13 cellular contexts compared by ENCODE assay signal in the genomic region with DNA sequence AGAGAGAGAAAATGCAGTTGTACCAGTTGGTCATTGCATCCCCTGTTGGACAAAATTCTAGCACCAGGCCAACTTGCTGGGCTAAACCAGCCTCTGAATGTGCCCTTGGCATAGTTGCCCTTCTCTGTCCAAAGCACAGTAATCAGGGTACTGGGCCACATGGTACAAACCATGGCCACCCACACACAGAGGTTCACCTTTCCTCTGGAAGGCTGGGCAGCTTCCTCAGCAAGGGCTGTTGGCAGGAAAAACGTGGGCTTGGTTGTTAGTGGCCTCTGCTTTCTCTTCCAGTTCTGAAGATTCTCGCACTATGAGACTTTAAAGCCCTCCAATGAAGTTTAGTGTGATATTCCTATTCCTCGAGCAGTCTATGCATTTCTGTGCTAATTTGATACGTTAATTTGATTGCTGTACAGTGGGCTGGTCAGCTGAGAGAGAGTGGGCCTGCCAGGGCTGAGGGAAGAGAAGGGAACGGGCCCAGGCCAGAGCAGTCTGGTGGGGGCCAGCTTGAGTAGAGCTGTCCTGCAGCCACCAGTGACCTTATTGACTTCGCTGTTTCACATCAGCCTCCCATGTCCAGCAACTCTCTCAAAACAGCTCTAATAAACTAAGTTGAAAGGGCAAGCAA. TPM values are rescaled to one million over a fixed set of nuclear protein-coding genes. Genes with fewer than 3 reads are reported as not detected.
DNase-seq lines count a peak whose midpoint lies in the region; ATAC-seq and TF ChIP-seq lines count a peak whose summit lies in the region.
"Had no signal": no experiment of that assay in that cellular context is flagged by ENCODE, and none has a peak within 500 bp of the region (broad histone marks: within the 10 kb centered on the region; RNA-seq: fewer than 3 reads in every experiment).

No MANE protein-coding gene starts in this region.

- POLR2A ChIA-PET in OCI-LY7 (lab: Charles Lee): no interaction called here

- peak overlapping the region; percentile 33 to 55 (median 48) for H3K27ac Mint-ChIP-seq in nephron
- no peak overlapping the region for H3K27ac Mint-ChIP-seq in activated CD8-positive, alpha-beta memory T cell treated with anti-CD3 and anti-CD28 coated beads, Interleukin-2, amount 10 ng/mL, durations not matched to agents 7 days and 5 days
- H3K27ac Mint-ChIP-seq: activated naive CD8-positive, alpha-beta T cell; memory B cell had no signal

- intact Hi-C loops in tibial artery (cut with DNase I; ENCODE audit: low total_unique reads): no loop called here
- intact Hi-C loops in OCI-LY7 (cut with micrococcal nuclease; ENCODE audit: unreplicated experiment): no loop called here

- H2AFZ ChIP-seq in OCI-LY7 (ENCODE audit: low read length): no peak overlapping the region

- H3K9me3 Mint-ChIP-seq in nephron: no peaks in the 10 kb centered on the region
- no peaks in the 10 kb centered on the region for H3K9me3 Mint-ChIP-seq in activated CD8-positive, alpha-beta memory T cell treated with anti-CD3 and anti-CD28 coated beads, Interleukin-2, amount 10 ng/mL, durations not matched to agents 7 days and 5 days (ENCODE audit: low read depth)
- H3K9me3 Mint-ChIP-seq: memory B cell had no signal

- H3K4me1 ChIP-seq in tibial artery: peaks cover 0 to 21% (median 17%) of the 10 kb centered on the region in 4 donors
- H3K4me1 ChIP-seq in OCI-LY7 (ENCODE audit: insufficient read depth, low read length, poor library complexity, severe bottlenecking): no peaks in the 10 kb centered on the region

- H3K4me1 Mint-ChIP-seq in nephron: peaks cover 17% of the 10 kb centered on the region
- no peaks in the 10 kb centered on the region for H3K4me1 Mint-ChIP-seq in activated CD8-positive, alpha-beta memory T cell treated with anti-CD3 and anti-CD28 coated beads, Interleukin-2, amount 10 ng/mL, durations not matched to agents 7 days and 5 days

- H3K9me3 ChIP-seq in tibial artery (no peaks in the 10 kb centered on the region), OCI-LY7 (ENCODE audit: low read length) (no peaks in the 10 kb centered on the region)

- CTCF ChIA-PET in OCI-LY7 (lab: Charles Lee; ENCODE audit: unreplicated experiment): no interaction called here
- CTCF ChIA-PET in activated CD8-positive, alpha-beta memory T cell treated with anti-CD3 and anti-CD28 coated beads, Interleukin-2, amount 10 ng/mL, durations not matched to agents 7 days and 5 days (lab: Charles Lee): no interaction called here

- H3K36me3 ChIP-seq in tibial artery: no peaks in the 10 kb centered on the region
- no peaks in the 10 kb centered on the region for H3K36me3 ChIP-seq in OCI-LY7 (ENCODE audit: insufficient read depth, low read length)

- BruUV-seq in OCI-LY7 (replicated peaks; lab: Mats Ljungman, UMichigan): no TSS peak

- H3K4me3 Mint-ChIP-seq in nephron: no peak overlapping the region
- H3K4me3 Mint-ChIP-seq in activated CD8-positive, alpha-beta memory T cell treated with anti-CD3 and anti-CD28 coated beads, Interleukin-2, amount 10 ng/mL, durations not matched to agents 7 days and 5 days: no peak overlapping the region
- H3K4me3 Mint-ChIP-seq: activated naive CD8-positive, alpha-beta T cell had no signal

- no peak for DNase-seq in fibroblast of the aortic adventitia (ENCODE audit: low read depth)
- DNase-seq in tibial artery: no peak
- DNase-seq in HK-2 (ENCODE audit: unreplicated experiment): no peak
- no peak for DNase-seq in OCI-LY7 (ENCODE audit: low spot score)
- no peak for DNase-seq in activated CD8-positive, alpha-beta memory T cell treated with anti-CD3 and anti-CD28 coated beads, Interleukin-2, amount 10 ng/mL, durations not matched to agents 7 days and 5 days
- DNase-seq: DMS79; NCI-H1092; stimulated activated CD4-positive, alpha-beta T cell treated with anti-CD3 and anti-CD28 coated beads, Interleukin-4, amount 100 ng/mL, for 4 hours had no signal

- TF ChIP-seq CTCF in fibroblast of the aortic adventitia (IDR thresholded peaks at IDR 0.05; ENCODE audit: insufficient read depth, low read length) (no peak), nephron (IDR thresholded peaks at IDR 0.05; ENCODE audit: unreplicated experiment in 3 of 3) (no peak), tibial artery (IDR thresholded peaks at IDR 0.05) (no peak), OCI-LY7 (conservative IDR thresholded peaks at IDR 0.05; ENCODE audit: low read length) (no peak)

- H4K20me1 ChIP-seq in OCI-LY7 (ENCODE audit: insufficient read depth, low read length): no peaks in the 10 kb centered on the region

- no peaks in the 10 kb centered on the region for H3K79me2 ChIP-seq in OCI-LY7 (ENCODE audit: insufficient read depth, low read depth, low read length)

- peak overlapping the region; percentile 75 to 79 for H3K27ac ChIP-seq in tibial artery
- H3K27ac ChIP-seq in OCI-LY7 (ENCODE audit: low read depth, low read length, poor library complexity, severe bottlenecking): no peak overlapping the region

- H3K4me3 ChIP-seq in fibroblast of the aortic adventitia (ENCODE audit: low read depth, low read length) (peak overlapping the region; percentile 46), tibial artery (peak overlapping the region; percentile 46 to 50), OCI-LY7 (ENCODE audit: low read depth, low read length, poor library complexity, severe bottlenecking) (no peak overlapping the region)

- H3K36me3 Mint-ChIP-seq in nephron (ENCODE audit: low read depth): no peaks in the 10 kb centered on the region
- no peaks in the 10 kb centered on the region for H3K36me3 Mint-ChIP-seq in activated CD8-positive, alpha-beta memory T cell treated with anti-CD3 and anti-CD28 coated beads, Interleukin-2, amount 10 ng/mL, durations not matched to agents 7 days and 5 days
- H3K36me3 Mint-ChIP-seq: activated naive CD8-positive, alpha-beta T cell; memory B cell had no signal

- no peak overlapping the region for H3K4me2 ChIP-seq in OCI-LY7 (ENCODE audit: low read length)

- H3K9me2 ChIP-seq in OCI-LY7 (ENCODE audit: insufficient read depth, low read length): no peaks in the 10 kb centered on the region

- H3K27me3 Mint-ChIP-seq in nephron (ENCODE audit: low read depth): peaks cover 10% of the 10 kb centered on the region
- peaks cover 16% of the 10 kb centered on the region for H3K27me3 Mint-ChIP-seq in activated CD8-positive, alpha-beta memory T cell treated with anti-CD3 and anti-CD28 coated beads, Interleukin-2, amount 10 ng/mL, durations not matched to agents 7 days and 5 days

- no peaks in the 10 kb centered on the region for H3K27me3 ChIP-seq in tibial artery

- ATAC-seq in SK-N-SH treated with all-trans-retinoic acid at 6 μM for 48 hours: peak; percentile 36
- ATAC-seq in activated CD8-positive, alpha-beta memory T cell treated with anti-CD3 and anti-CD28 coated beads, Interleukin-2, amount 10 ng/mL, durations not matched to agents 7 days and 5 days: no peak
- no peak for ATAC-seq in GM19452 (IDR thresholded peaks at IDR 0.05; ENCODE audit: unreplicated experiment)

TF ChIP-seq in SK-N-SH treated with all-trans-retinoic acid at 6 μM for 48 hours, 23 proteins besides CTCF, POLR2A, EP300 and RAD21 (continues in another document):
- TF ChIP-seq RARB (CRISPR knock-in tag; IDR thresholded peaks at IDR 0.05) (no peak), CSDC2 (CRISPR knock-in tag; IDR thresholded peaks at IDR 0.05) (no peak), PATZ1 (CRISPR knock-in tag; IDR thresholded peaks at IDR 0.05; ENCODE audit: borderline replicate concordance) (no peak), TCF4 (CRISPR knock-in tag; IDR thresholded peaks at IDR 0.05; ENCODE audit: borderline replicate concordance) (no peak)
- TF ChIP-seq, protein P1, sequence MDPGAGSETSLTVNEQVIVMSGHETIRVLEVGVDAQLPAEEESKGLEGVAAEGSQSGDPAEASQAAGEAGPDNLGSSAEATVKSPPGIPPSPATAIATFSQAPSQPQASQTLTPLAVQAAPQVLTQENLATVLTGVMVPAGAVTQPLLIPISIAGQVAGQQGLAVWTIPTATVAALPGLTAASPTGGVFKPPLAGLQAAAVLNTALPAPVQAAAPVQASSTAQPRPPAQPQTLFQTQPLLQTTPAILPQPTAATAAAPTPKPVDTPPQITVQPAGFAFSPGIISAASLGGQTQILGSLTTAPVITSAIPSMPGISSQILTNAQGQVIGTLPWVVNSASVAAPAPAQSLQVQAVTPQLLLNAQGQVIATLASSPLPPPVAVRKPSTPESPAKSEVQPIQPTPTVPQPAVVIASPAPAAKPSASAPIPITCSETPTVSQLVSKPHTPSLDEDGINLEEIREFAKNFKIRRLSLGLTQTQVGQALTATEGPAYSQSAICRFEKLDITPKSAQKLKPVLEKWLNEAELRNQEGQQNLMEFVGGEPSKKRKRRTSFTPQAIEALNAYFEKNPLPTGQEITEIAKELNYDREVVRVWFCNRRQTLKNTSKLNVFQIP (CRISPR knock-in tag; IDR thresholded peaks at IDR 0.05; ENCODE audit: borderline replicate concordance, low read depth): no peak

RNA-seq across cellular contexts. Expression of gene DDO, which starts 0.6 kb away (rescaled TPM):
- total RNA-seq in fibroblast of the aortic adventitia (ENCODE audit: low replicate concordance): 1.3 and 2.3 TPM in 2 replicates
- not detected in 2 replicates for total RNA-seq in OCI-LY7 (2014; rRNA removed; shearing (Covaris generic))
- not detected in 2 replicates for total RNA-seq in OCI-LY7 (2022)
- total RNA-seq in activated CD8-positive, alpha-beta memory T cell treated with anti-CD3 and anti-CD28 coated beads, Interleukin-2, amount 10 ng/mL, durations not matched to agents 7 days and 5 days: not detected

RNA-seq across cellular contexts. Expression of gene METTL24, which starts 56.6 kb away (rescaled TPM):
- total RNA-seq in fibroblast of the aortic adventitia (ENCODE audit: low replicate concordance) (0.09 and 0.16 TPM in 2 replicates), OCI-LY7 (2022) (not detected in 2 replicates)
- not detected in 2 replicates for total RNA-seq in OCI-LY7 (2014; rRNA removed; shearing (Covaris generic))
- not detected for total RNA-seq in activated CD8-positive, alpha-beta memory T cell treated with anti-CD3 and anti-CD28 coated beads, Interleukin-2, amount 10 ng/mL, durations not matched to agents 7 days and 5 days
